In the genomic region with DNA sequence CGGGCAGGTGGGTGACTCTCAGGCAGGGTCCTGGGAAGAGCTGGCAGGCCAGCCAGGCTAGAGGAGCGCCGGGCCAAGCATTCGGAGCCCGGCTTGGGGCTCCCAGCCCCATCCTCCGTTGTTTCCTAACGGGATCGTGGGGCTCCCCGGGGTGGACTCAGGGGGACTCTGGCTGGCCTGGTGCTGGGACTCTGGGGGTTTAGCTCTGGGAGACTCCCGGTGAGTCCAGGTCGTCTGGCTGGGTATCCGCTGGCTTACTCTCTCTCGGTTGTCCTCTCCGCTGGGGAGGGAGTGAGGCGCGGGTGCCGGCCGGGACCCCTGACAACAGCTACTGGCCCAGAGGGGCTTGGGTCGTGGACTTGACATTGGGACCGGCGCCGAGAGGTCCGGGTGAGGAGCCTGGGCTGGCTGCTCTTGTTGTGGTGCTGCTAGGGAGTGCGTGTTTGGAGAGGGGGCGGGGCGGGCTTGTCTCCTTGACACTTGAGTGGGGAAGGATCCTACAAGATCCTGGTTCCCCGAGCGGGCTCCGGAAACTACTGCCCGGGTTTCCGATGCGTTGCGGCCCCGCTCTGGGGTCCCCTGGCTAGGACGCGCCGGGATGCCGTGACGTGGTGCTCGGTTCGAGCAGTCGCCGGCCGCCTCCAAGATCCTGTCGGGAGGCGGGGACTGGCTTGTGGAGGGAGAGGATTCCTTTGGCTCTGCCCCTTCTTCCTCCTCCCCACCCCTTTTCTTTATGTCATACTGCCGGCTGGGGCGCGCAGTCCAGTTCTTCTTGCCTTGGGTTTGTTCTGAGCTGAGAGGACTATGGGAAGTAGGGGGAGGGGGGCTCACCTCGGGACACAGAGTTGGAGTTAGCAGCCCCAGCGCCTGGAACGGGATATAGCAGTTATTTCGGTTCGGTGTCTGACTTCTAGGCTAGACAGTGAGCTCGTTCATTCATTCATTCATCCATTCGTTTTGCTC, we compare ENCODE assay signal across 8 cellular contexts. TPM values are rescaled to one million over a fixed set of nuclear protein-coding genes. Genes with fewer than 3 reads are reported as not detected.
DNase-seq lines count a peak whose midpoint lies in the region; TF ChIP-seq lines count a peak whose summit lies in the region.

No MANE protein-coding gene starts in this region.

- H3K4me3 ChIP-seq in adipocyte (ENCODE audit: low read length) = peak overlapping the region; percentile 94
- H3K4me3 ChIP-seq in parathyroid adenoma (ENCODE audit: low read depth, low read length) = peak overlapping the region; percentile 93
- H3K4me3 ChIP-seq in tibial nerve = peak overlapping the region; percentile 80 to 92 (median 84)

- peak in 1 of 2 donors; percentile 51 for TF ChIP-seq EP300 in tibial nerve (IDR thresholded peaks at IDR 0.05)

- TF ChIP-seq POLR2A in tibial nerve (IDR thresholded peaks at IDR 0.05) = peak in 1 of 2 donors; percentile 56

- peaks cover 29% of the 10 kb centered on the region for H3K36me3 ChIP-seq in adipocyte (ENCODE audit: control insufficient read depth, insufficient read depth, low read length, severe bottlenecking)
- no peaks in the 10 kb centered on the region for H3K36me3 ChIP-seq in parathyroid adenoma (ENCODE audit: control insufficient read depth, insufficient read depth, low read length)
- peaks cover 0 to 20% (median 0%) of the 10 kb centered on the region in 3 donors for H3K36me3 ChIP-seq in tibial nerve

- H3K27ac ChIP-seq in parathyroid adenoma = peak overlapping the region; percentile 93
- peak overlapping the region; percentile 87 to 94 (median 88) for H3K27ac ChIP-seq in tibial nerve

- 0 to 2% methylated on average over 34 to 52 of the region's 56 CpGs for WGBS in tibial nerve, 2 donors

- peaks cover 11% of the 10 kb centered on the region for H3K4me1 ChIP-seq in adipocyte (ENCODE audit: control insufficient read depth, insufficient read depth, low read length)
- H3K4me1 ChIP-seq in parathyroid adenoma = no peaks in the 10 kb centered on the region
- peaks cover 3 to 31% (median 19%) of the 10 kb centered on the region in 4 donors for H3K4me1 ChIP-seq in tibial nerve

- H3K79me2 ChIP-seq in parathyroid adenoma = peaks cover 2% of the 10 kb centered on the region

- POLR2A ChIA-PET in HEK293T (lab: Yijun Ruan, JAX) = interaction anchor here (0.6 to 1.5 kb wide), 4 partner anchors 13 to 64 kb away, joined by 3 to 6 read pairs (median 4); a partner anchor contains a TSS

- TF ChIP-seq CTCF in parathyroid adenoma (IDR thresholded peaks at IDR 0.05) (no peak), tibial nerve (IDR thresholded peaks at IDR 0.05) (peak in 1 of 5 experiments; percentile 23)

- peak overlapping the region; percentile 63 for H3K4me2 ChIP-seq in parathyroid adenoma (ENCODE audit: low read length)

- intact Hi-C loops in cardiac septum (cut with DNase I) = loop anchor here (10.0 kb wide), 1 partner anchor 211 kb away; no protein-coding TSS in a partner anchor

- peak overlapping the region; percentile 94 for H2AFZ ChIP-seq in parathyroid adenoma

- H3K9ac ChIP-seq in adipocyte (ENCODE audit: low read length) = peak overlapping the region; percentile 96
- peak overlapping the region; percentile 46 for H3K9ac ChIP-seq in parathyroid adenoma

- no peaks in the 10 kb centered on the region for H3K9me3 ChIP-seq in adipocyte (ENCODE audit: control insufficient read depth, low read length)
- H3K9me3 ChIP-seq in parathyroid adenoma (ENCODE audit: control insufficient read depth, low read length) = no peaks in the 10 kb centered on the region
- no peaks in the 10 kb centered on the region for H3K9me3 ChIP-seq in tibial nerve

- DNase-seq in G401 (ENCODE audit: low spot score) = peak; percentile 76
- DNase-seq in HEK293T (ENCODE audit: extremely low spot score) = peak; percentile 79
- DNase-seq in NCI-H1048 (lab: John Stamatoyannopoulos, UW) = peak; percentile 27
- DNase-seq in SW 1271 (lab: John Stamatoyannopoulos, UW) = peak; percentile 75 to 93
- peak; percentile 93 for DNase-seq in adipocyte (ENCODE audit: low read depth)
- peak; percentile 81 for DNase-seq in cardiac septum (ENCODE audit: low spot score)
- DNase-seq in tibial nerve (ENCODE audit: low spot score in 2 of 2) = peak; percentile 33 to 61

- CTCF ChIA-PET in HEK293T (lab: Yijun Ruan, JAX) = interaction anchor here (0.6 to 1.4 kb wide), 3 partner anchors 13 to 312 kb away, joined by 3 to 4 read pairs (median 3); no protein-coding TSS in a partner anchor

- in situ Hi-C loops in G401 (cut with HindIII; ENCODE audit: low sequenced_read_pairs) = loop anchor here (10.0 kb wide), 1 partner anchor 61 kb away; a partner anchor contains a TSS

- H3K27me3 ChIP-seq in adipocyte (replicated peaks; ENCODE audit: control insufficient read depth, insufficient read depth, low read length) (no peaks in the 10 kb centered on the region), parathyroid adenoma (ENCODE audit: control insufficient read depth, insufficient read depth, low read length) (no peaks in the 10 kb centered on the region), tibial nerve (no peaks in the 10 kb centered on the region)

TF ChIP-seq in HEK293T, 16 proteins besides CTCF, POLR2A, EP300 and RAD21:
- TF ChIP-seq SP1 (IDR thresholded peaks at IDR 0.05) (no peak), NFRKB (IDR thresholded peaks at IDR 0.05) (no peak), LEF1 (IDR thresholded peaks at IDR 0.05; ENCODE audit: borderline replicate concordance) (no peak), FOXM1 (IDR thresholded peaks at IDR 0.05; ENCODE audit: borderline replicate concordance) (no peak), FOXA1 (IDR thresholded peaks at IDR 0.05) (no peak), BHLHE40 (IDR thresholded peaks at IDR 0.05; ENCODE audit: borderline replicate concordance) (no peak), L3MBTL2 (conservative IDR thresholded peaks at IDR 0.05) (no peak), ELF4 (IDR thresholded peaks at IDR 0.05) (no peak), TARDBP (IDR thresholded peaks at IDR 0.05) (no peak), ZNF384 (IDR thresholded peaks at IDR 0.05) (no peak), HDGF (IDR thresholded peaks at IDR 0.05; ENCODE audit: borderline replicate concordance) (no peak), SUZ12 (IDR thresholded peaks at IDR 0.05) (no peak), ARNT (IDR thresholded peaks at IDR 0.05) (no peak), CTBP1 (IDR thresholded peaks at IDR 0.05; ENCODE audit: borderline replicate concordance) (no peak), FOXK2 (IDR thresholded peaks at IDR 0.05) (no peak)
- TF ChIP-seq, protein P1, sequence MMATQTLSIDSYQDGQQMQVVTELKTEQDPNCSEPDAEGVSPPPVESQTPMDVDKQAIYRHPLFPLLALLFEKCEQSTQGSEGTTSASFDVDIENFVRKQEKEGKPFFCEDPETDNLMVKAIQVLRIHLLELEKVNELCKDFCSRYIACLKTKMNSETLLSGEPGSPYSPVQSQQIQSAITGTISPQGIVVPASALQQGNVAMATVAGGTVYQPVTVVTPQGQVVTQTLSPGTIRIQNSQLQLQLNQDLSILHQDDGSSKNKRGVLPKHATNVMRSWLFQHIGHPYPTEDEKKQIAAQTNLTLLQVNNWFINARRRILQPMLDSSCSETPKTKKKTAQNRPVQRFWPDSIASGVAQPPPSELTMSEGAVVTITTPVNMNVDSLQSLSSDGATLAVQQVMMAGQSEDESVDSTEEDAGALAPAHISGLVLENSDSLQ (IDR thresholded peaks at IDR 0.05) = no peak
TF ChIP-seq in HEK293T: peak in this region for 0.

RNA-seq across cellular contexts. Expression of a gene that starts 0.6 kb away (rescaled TPM):
- 6.3 and 12.8 TPM in 2 replicates for total RNA-seq in G401 (2014; rRNA removed; shearing (Covaris generic))
- total RNA-seq in cardiac septum (17.0 TPM), tibial nerve (10 to 100 TPM; 33.9 to 47.0 (median 41.5) TPM)

Comparison
In these comparisons a context has a peak if more than half of its experiments do, and no peak if none do; other contexts are left out.
1. Peak in every context shown above with its lines: DNase-seq, H3K4me3 ChIP-seq and H3K27ac ChIP-seq.
2. DNase-seq: peak in every context shown above with its lines; median percentile 93 in adipocyte; 84 in SW 1271; 81 in cardiac septum; 79 in HEK293T; 76 in G401; 47 in tibial nerve; 27 in NCI-H1048.